Comparison of ENCODE assay signal across 13 cellular contexts in the genomic region with DNA sequence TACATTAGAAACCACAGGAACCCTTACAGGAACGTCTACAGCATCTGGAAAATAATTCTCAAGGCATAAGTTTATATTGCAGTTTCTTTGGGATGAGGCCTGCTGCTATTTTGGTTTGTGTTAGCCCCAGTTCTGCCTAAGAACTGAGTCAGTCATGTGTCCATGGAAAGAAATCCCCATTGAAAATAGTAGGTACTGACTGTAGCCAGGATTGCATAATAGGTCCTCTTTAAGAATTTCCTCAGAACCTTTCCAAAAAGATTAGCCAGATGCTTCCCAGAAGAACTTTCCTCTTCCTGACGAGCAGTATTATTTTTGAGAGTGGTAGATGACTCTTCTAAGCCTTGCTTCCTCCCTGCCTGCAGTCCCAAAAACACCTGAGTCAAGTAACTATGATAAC. TPM values are rescaled to one million over a fixed set of nuclear protein-coding genes. Genes with fewer than 3 reads are reported as not detected.
DNase-seq lines count a peak whose midpoint lies in the region; ATAC-seq and TF ChIP-seq lines count a peak whose summit lies in the region.
"Had no signal": no experiment of that assay in that cellular context is flagged by ENCODE, and none has a peak within 500 bp of the region (broad histone marks: within the 10 kb centered on the region; RNA-seq: fewer than 3 reads in every experiment).

No MANE protein-coding gene starts in this region.

- H3K4me1 ChIP-seq in adrenal gland (replicated peaks in 1 of 2), result peaks cover 4 to 32% of the 10 kb centered on the region in 2 donors
- H3K4me1 ChIP-seq: BLaER1 had no signal

- no peak for TF ChIP-seq POLR2A in adrenal gland (IDR thresholded peaks at IDR 0.05)

- TF ChIP-seq CTCF in AG09319 (IDR thresholded peaks at IDR 0.05; ENCODE audit: low read depth, low read length) (no peak), adrenal gland (IDR thresholded peaks at IDR 0.05) (no peak), osteocyte (IDR thresholded peaks at IDR 0.05) (no peak), WTC11 (IDR thresholded peaks at IDR 0.05) (no peak)

- H3K4me1 Mint-ChIP-seq in osteocyte (ENCODE audit: unreplicated experiment) (peaks cover 46% of the 10 kb centered on the region), WTC11 (peaks cover 51% of the 10 kb centered on the region)
- no peaks in the 10 kb centered on the region for H3K4me1 Mint-ChIP-seq in activated T-helper 17 cell treated with anti-CD3 and anti-CD28 coated beads, Interleukin-2, amount 50 U/mL, for 72 hours
- H3K4me1 Mint-ChIP-seq: activated CD4-positive, alpha-beta memory T cell treated with anti-CD3 and anti-CD28 coated beads, Interleukin-2, amount 10 ng/mL, durations not matched to agents 7 days and 5 days had no signal

- no peaks in the 10 kb centered on the region for H3K36me3 ChIP-seq in adrenal gland (replicated peaks in 1 of 2)
- H3K36me3 ChIP-seq: BLaER1 had no signal

- no peak overlapping the region for H3K4me3 ChIP-seq in adrenal gland
- H3K4me3 ChIP-seq: BLaER1 had no signal

- POLR2A ChIA-PET in WTC11 (lab: Charles Lee), result no interaction called here

- H3K36me3 Mint-ChIP-seq in osteocyte (ENCODE audit: unreplicated experiment) (peaks cover 5% of the 10 kb centered on the region), WTC11 (no peaks in the 10 kb centered on the region)
- H3K36me3 Mint-ChIP-seq in activated T-helper 17 cell treated with anti-CD3 and anti-CD28 coated beads, Interleukin-2, amount 50 U/mL, for 72 hours (ENCODE audit: low read depth), result no peaks in the 10 kb centered on the region
- H3K36me3 Mint-ChIP-seq: activated naive CD8-positive, alpha-beta T cell treated with anti-CD3 and anti-CD28 coated beads, Interleukin-2, amount 10 ng/mL, durations not matched to agents 7 days and 5 days had no signal

- H3K9me3 Mint-ChIP-seq in osteocyte (ENCODE audit: unreplicated experiment) (peaks cover 3% of the 10 kb centered on the region), WTC11 (no peaks in the 10 kb centered on the region)
- no peaks in the 10 kb centered on the region for H3K9me3 Mint-ChIP-seq in activated T-helper 17 cell treated with anti-CD3 and anti-CD28 coated beads, Interleukin-2, amount 50 U/mL, for 72 hours
- H3K9me3 Mint-ChIP-seq: activated CD4-positive, alpha-beta memory T cell treated with anti-CD3 and anti-CD28 coated beads, Interleukin-2, amount 10 ng/mL, durations not matched to agents 7 days and 5 days; activated naive CD8-positive, alpha-beta T cell treated with anti-CD3 and anti-CD28 coated beads, Interleukin-2, amount 10 ng/mL, durations not matched to agents 7 days and 5 days had no signal

- CTCF ChIA-PET in WTC11 (lab: Charles Lee), result no interaction called here

- WGBS in adrenal gland, 4 donors, result 33 to 58% (median 50%) methylated on average over 2 of the region's 2 CpGs

- no peaks in the 10 kb centered on the region for H3K27me3 ChIP-seq in adrenal gland
- H3K27me3 ChIP-seq: BLaER1 had no signal

- H3K27me3 Mint-ChIP-seq in osteocyte (ENCODE audit: unreplicated experiment) (no peaks in the 10 kb centered on the region), WTC11 (ENCODE audit: low read depth) (no peaks in the 10 kb centered on the region)
- H3K27me3 Mint-ChIP-seq in activated T-helper 17 cell treated with anti-CD3 and anti-CD28 coated beads, Interleukin-2, amount 50 U/mL, for 72 hours, result peaks cover 12% of the 10 kb centered on the region
- H3K27me3 Mint-ChIP-seq: activated CD4-positive, alpha-beta memory T cell treated with anti-CD3 and anti-CD28 coated beads, Interleukin-2, amount 10 ng/mL, durations not matched to agents 7 days and 5 days; activated naive CD8-positive, alpha-beta T cell treated with anti-CD3 and anti-CD28 coated beads, Interleukin-2, amount 10 ng/mL, durations not matched to agents 7 days and 5 days had no signal

- ATAC-seq in GM21723 (IDR thresholded peaks at IDR 0.05; ENCODE audit: unreplicated experiment) (no peak), WTC11 (no peak)
- no peak for ATAC-seq in activated T-helper 17 cell treated with anti-CD3 and anti-CD28 coated beads, Interleukin-2, amount 50 U/mL, for 72 hours (replicated peaks)

- DNase-seq in AG09319 (ENCODE audit: extremely low read depth, low read depth) (peak; percentile 71), adrenal gland (peak in 1 of 7 donors; percentile 32), fibroblast of the conjunctiva (ENCODE audit: low read depth) (peak; percentile 62), osteocyte (ENCODE audit: extremely low spot score, unreplicated experiment) (no peak), WTC11 (ENCODE audit: low spot score) (no peak), NCI-H2107 treated with DMSO at 0.1 percent for 48 hours (lab: John Stamatoyannopoulos, UW; ENCODE audit: unreplicated experiment) (no peak)
- DNase-seq: activated CD4-positive, alpha-beta memory T cell treated with anti-CD3 and anti-CD28 coated beads, Interleukin-2, amount 10 ng/mL, durations not matched to agents 7 days and 5 days; activated naive CD8-positive, alpha-beta T cell treated with anti-CD3 and anti-CD28 coated beads, Interleukin-2, amount 10 ng/mL, durations not matched to agents 7 days and 5 days; SIG-M5; stimulated activated CD4-positive, alpha-beta T cell treated with anti-CD3 and anti-CD28 coated beads, Interleukin-2, amount 100 ng/mL, for 24 hours had no signal

- intact Hi-C loops in adrenal gland (cut with DNase I), result loop anchor here (10.0 kb wide), 1 partner anchor 46 kb away; no protein-coding TSS in a partner anchor

- H3K27ac ChIP-seq in adrenal gland, result peak overlapping the region in 4 of 5 donors; percentile 25 to 74 (median 42)
- H3K27ac ChIP-seq: BLaER1 had no signal

- H3K9me3 ChIP-seq in adrenal gland (replicated peaks in 1 of 3), result no peaks in the 10 kb centered on the region
- H3K9me3 ChIP-seq: BLaER1 had no signal

- no peak overlapping the region for H3K4me3 Mint-ChIP-seq in osteocyte (ENCODE audit: unreplicated experiment)
- no peak overlapping the region for H3K4me3 Mint-ChIP-seq in WTC11
- no peak overlapping the region for H3K4me3 Mint-ChIP-seq in activated T-helper 17 cell treated with anti-CD3 and anti-CD28 coated beads, Interleukin-2, amount 50 U/mL, for 72 hours
- H3K4me3 Mint-ChIP-seq: activated CD4-positive, alpha-beta memory T cell treated with anti-CD3 and anti-CD28 coated beads, Interleukin-2, amount 10 ng/mL, durations not matched to agents 7 days and 5 days; activated naive CD8-positive, alpha-beta T cell treated with anti-CD3 and anti-CD28 coated beads, Interleukin-2, amount 10 ng/mL, durations not matched to agents 7 days and 5 days had no signal

- H3K27ac Mint-ChIP-seq in osteocyte (ENCODE audit: unreplicated experiment), result peak overlapping the region; percentile 66
- no peak overlapping the region for H3K27ac Mint-ChIP-seq in WTC11
- H3K27ac Mint-ChIP-seq in activated T-helper 17 cell treated with anti-CD3 and anti-CD28 coated beads, Interleukin-2, amount 50 U/mL, for 72 hours, result no peak overlapping the region
- H3K27ac Mint-ChIP-seq: activated CD4-positive, alpha-beta memory T cell treated with anti-CD3 and anti-CD28 coated beads, Interleukin-2, amount 10 ng/mL, durations not matched to agents 7 days and 5 days; activated naive CD8-positive, alpha-beta T cell treated with anti-CD3 and anti-CD28 coated beads, Interleukin-2, amount 10 ng/mL, durations not matched to agents 7 days and 5 days had no signal

TF ChIP-seq in WTC11, 78 proteins besides CTCF, POLR2A, EP300 and RAD21 (continues in another document):
- TF ChIP-seq, protein P1, sequence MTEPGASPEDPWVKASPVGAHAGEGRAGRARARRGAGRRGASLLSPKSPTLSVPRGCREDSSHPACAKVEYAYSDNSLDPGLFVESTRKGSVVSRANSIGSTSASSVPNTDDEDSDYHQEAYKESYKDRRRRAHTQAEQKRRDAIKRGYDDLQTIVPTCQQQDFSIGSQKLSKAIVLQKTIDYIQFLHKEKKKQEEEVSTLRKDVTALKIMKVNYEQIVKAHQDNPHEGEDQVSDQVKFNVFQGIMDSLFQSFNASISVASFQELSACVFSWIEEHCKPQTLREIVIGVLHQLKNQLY (CRISPR knock-in tag; IDR thresholded peaks at IDR 0.05), result no peak
- TF ChIP-seq, protein P2, sequence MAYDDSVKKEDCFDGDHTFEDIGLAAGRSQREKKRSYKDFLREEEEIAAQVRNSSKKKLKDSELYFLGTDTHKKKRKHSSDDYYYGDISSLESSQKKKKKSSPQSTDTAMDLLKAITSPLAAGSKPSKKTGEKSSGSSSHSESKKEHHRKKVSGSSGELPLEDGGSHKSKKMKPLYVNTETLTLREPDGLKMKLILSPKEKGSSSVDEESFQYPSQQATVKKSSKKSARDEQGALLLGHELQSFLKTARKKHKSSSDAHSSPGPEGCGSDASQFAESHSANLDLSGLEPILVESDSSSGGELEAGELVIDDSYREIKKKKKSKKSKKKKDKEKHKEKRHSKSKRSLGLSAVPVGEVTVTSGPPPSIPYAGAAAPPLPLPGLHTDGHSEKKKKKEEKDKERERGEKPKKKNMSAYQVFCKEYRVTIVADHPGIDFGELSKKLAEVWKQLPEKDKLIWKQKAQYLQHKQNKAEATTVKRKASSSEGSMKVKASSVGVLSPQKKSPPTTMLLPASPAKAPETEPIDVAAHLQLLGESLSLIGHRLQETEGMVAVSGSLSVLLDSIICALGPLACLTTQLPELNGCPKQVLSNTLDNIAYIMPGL (CRISPR knock-in tag; IDR thresholded peaks at IDR 0.05), result no peak
- TF ChIP-seq, protein P3, sequence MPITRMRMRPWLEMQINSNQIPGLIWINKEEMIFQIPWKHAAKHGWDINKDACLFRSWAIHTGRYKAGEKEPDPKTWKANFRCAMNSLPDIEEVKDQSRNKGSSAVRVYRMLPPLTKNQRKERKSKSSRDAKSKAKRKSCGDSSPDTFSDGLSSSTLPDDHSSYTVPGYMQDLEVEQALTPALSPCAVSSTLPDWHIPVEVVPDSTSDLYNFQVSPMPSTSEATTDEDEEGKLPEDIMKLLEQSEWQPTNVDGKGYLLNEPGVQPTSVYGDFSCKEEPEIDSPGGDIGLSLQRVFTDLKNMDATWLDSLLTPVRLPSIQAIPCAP (CRISPR knock-in tag; IDR thresholded peaks at IDR 0.05), result no peak

RNA-seq across cellular contexts. Expression of a gene that starts 52.6 kb away (rescaled TPM):
- 10 to 100 TPM; 29.2 to 85.7 (median 53.9) TPM for total RNA-seq in adrenal gland
- 10 to 100 TPM in 2 of 3 donors, 1 to 10 TPM in 1; 6.5 to 28.7 (median 10.5) TPM for polyA plus RNA-seq in adrenal gland
- 69.0 and 74.3 TPM in 2 replicates for total RNA-seq in osteocyte
- total RNA-seq in WTC11 (2021), result 40.2 to 48.6 TPM (median 42.3 TPM) in 3 replicates
- total RNA-seq in activated T-helper 17 cell treated with anti-CD3 and anti-CD28 coated beads, Interleukin-2, amount 50 U/mL, for 72 hours, result under 1 TPM in 1 of 2 donors, not detected in 1; 0.56 TPM

Comparison
In these comparisons a context has a peak if more than half of its experiments do, and no peak if none do; other contexts are left out.
1. DNase-seq: peak in AG09319 (single experiment) and fibroblast of the conjunctiva (single experiment); none in osteocyte (single experiment), WTC11 (single experiment) and NCI-H2107 treated with DMSO at 0.1 percent for 48 hours (single experiment).
2. RNA of a gene that starts 52.6 kb away (total RNA-seq): 69.0 to 74.3 TPM in osteocyte, 29.2 to 85.7 TPM in adrenal gland and 40.2 to 48.6 TPM in WTC11; 0.56 TPM in activated T-helper 17 cell treated with anti-CD3 and anti-CD28 coated beads, Interleukin-2, amount 50 U/mL, for 72 hours; every median in the first group is over 10 times any median in the second.